9 cellular contexts compared by ENCODE assay signal in genomic region chr1:21280482-21280881, GRCh38. TPM values are rescaled to one million over a fixed set of nuclear protein-coding genes. Genes with fewer than 3 reads are reported as not detected.
A peak's percentile ranks its signal among the peaks of the same experiment; 100 is the strongest.
DNase-seq lines count a peak whose midpoint lies in the region; ATAC-seq and TF ChIP-seq lines count a peak whose summit lies in the region.
"Had no signal": no experiment of that assay in that cellular context is flagged by ENCODE, and none has a peak within 500 bp of the region (broad histone marks: within the 10 kb centered on the region; RNA-seq: fewer than 3 reads in every experiment).

No MANE protein-coding gene starts in this region.

- H3K36me3 Mint-ChIP-seq in MCF 10A (ENCODE audit: insufficient read depth, unreplicated experiment) (peaks cover 5% of the 10 kb centered on the region), type B pancreatic cell (no peaks in the 10 kb centered on the region)

- H3K27me3 ChIP-seq in breast epithelium (no peaks in the 10 kb centered on the region), mucosa of stomach (ENCODE audit: control insufficient read depth, insufficient read depth, low read length) (no peaks in the 10 kb centered on the region)

- H3K4me3 ChIP-seq in breast epithelium (no peak overlapping the region), coronary artery (no peak overlapping the region), mucosa of stomach (ENCODE audit: low read length) (no peak overlapping the region)

- H3K9me3 Mint-ChIP-seq in MCF 10A (ENCODE audit: unreplicated experiment), result no peaks in the 10 kb centered on the region
- no peaks in the 10 kb centered on the region for H3K9me3 Mint-ChIP-seq in type B pancreatic cell

- no peak for ATAC-seq in GM18519 (IDR thresholded peaks at IDR 0.05; ENCODE audit: low FRiP score, unreplicated experiment)

- CTCF ChIA-PET in MCF 10A (lab: Yijun Ruan, JAX), result no interaction called here

- no peaks in the 10 kb centered on the region for H3K27me3 Mint-ChIP-seq in MCF 10A (ENCODE audit: insufficient read depth, unreplicated experiment)
- no peaks in the 10 kb centered on the region for H3K27me3 Mint-ChIP-seq in type B pancreatic cell

- H3K27ac ChIP-seq in breast epithelium (peak overlapping the region; percentile 81 to 86), coronary artery (peak overlapping the region; percentile 76 to 90)
- H3K27ac ChIP-seq: C4-2B had no signal

- H3K9ac ChIP-seq in mucosa of stomach (ENCODE audit: low read length), result peak overlapping the region; percentile 26

- no peak overlapping the region for H3K4me3 Mint-ChIP-seq in MCF 10A (ENCODE audit: unreplicated experiment)
- no peak overlapping the region for H3K4me3 Mint-ChIP-seq in type B pancreatic cell

- H3K4me1 Mint-ChIP-seq in MCF 10A (ENCODE audit: insufficient read depth, unreplicated experiment) (peaks cover 7% of the 10 kb centered on the region), type B pancreatic cell (ENCODE audit: unreplicated experiment) (peaks cover 33% of the 10 kb centered on the region)

- no peak for DNase-seq in breast epithelium (ENCODE audit: low spot score in 2 of 2)
- DNase-seq in MCF 10A (ENCODE audit: unreplicated experiment), result no peak
- peak; percentile 53 for DNase-seq in coronary artery (ENCODE audit: low spot score)
- no peak for DNase-seq in type B pancreatic cell (ENCODE audit: extremely low spot score, unreplicated experiment)
- DNase-seq in AG08395 (ENCODE audit: low spot score), result no peak
- DNase-seq in NCI-H82 (lab: John Stamatoyannopoulos, UW), result no peak

- POLR2A ChIA-PET in MCF 10A (lab: Yijun Ruan, JAX), result no interaction called here

- H3K36me3 ChIP-seq in breast epithelium, result no peaks in the 10 kb centered on the region
- H3K36me3 ChIP-seq in mucosa of stomach (ENCODE audit: control insufficient read depth, insufficient read depth, low read length), result no peaks in the 10 kb centered on the region

- peaks cover 2 to 11% of the 10 kb centered on the region in 2 donors for H3K4me1 ChIP-seq in breast epithelium
- peaks cover 37% of the 10 kb centered on the region for H3K4me1 ChIP-seq in mucosa of stomach (ENCODE audit: control insufficient read depth, insufficient read depth, low read length)

- TF ChIP-seq POLR2A in breast epithelium (IDR thresholded peaks at IDR 0.05), result no peak

- no peaks in the 10 kb centered on the region for H3K9me3 ChIP-seq in breast epithelium
- no peaks in the 10 kb centered on the region for H3K9me3 ChIP-seq in mucosa of stomach (ENCODE audit: control insufficient read depth, low read length)

- H3K27ac Mint-ChIP-seq in MCF 10A (ENCODE audit: low read depth, unreplicated experiment) (no peak overlapping the region), type B pancreatic cell (peak overlapping the region; percentile 46)

- no TSS peak for BruUV-seq in MCF 10A (replicated peaks; lab: Mats Ljungman, UMichigan)

- intact Hi-C loops in breast epithelium (cut with DNase I; ENCODE audit: low total_unique reads), result no loop called here
- intact Hi-C loops in MCF 10A (cut with micrococcal nuclease), result no loop called here

- TF ChIP-seq CTCF in breast epithelium (IDR thresholded peaks at IDR 0.05), result no peak
- TF ChIP-seq CTCF in MCF 10A (IDR thresholded peaks at IDR 0.05; ENCODE audit: unreplicated experiment), result no peak
- TF ChIP-seq CTCF in coronary artery (IDR thresholded peaks at IDR 0.05), result no peak
- TF ChIP-seq CTCF in type B pancreatic cell (conservative IDR thresholded peaks at IDR 0.05), result no peak

RNA-seq across cellular contexts. Expression of gene ECE1, which starts 9.8 kb away (rescaled TPM):
- total RNA-seq in breast epithelium (100 to 1,000 TPM in 2 of 3 donors, 10 to 100 TPM in 1; 62.6 to 121 (median 112) TPM), MCF 10A (2022) (40.0 and 46.8 TPM in 2 replicates), type B pancreatic cell (ENCODE audit: low replicate concordance) (37.2 and 49.8 TPM in 2 replicates)
